ENCODE assay signal across 12 cellular contexts in the genomic region with DNA sequence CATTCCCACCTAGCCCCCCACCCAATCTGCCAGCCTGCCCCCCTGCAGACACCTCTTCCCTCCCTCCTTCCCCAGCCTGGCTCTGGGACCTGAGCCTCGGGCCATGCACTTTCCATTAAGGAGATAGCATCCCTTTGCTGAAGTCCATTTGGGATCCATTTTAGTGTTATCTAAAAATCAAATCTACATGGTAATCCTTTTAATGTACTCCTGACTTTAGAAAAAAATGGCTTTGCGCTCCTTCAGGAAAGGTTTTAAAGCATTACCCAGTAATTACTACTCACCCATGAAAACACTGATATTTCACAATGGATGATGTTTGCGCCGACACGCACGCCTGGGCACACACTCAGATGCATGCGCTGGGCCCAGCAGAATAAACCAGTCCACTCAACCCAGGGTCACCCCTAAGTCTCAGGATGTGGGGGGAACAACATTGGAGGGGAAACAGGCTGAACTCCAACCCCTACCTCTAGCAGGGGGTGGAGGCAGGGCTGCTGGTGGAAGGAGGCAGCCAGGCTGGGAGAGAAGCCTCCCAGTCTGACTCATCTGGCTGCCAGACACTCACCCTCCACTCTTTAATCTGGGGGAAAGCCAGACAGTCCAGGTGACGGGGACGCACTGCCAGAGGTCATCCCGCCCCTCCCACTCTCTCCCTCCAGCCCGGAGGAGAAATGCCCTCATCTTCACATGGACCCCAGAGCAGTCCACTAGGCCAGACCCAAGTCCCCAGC. TPM values are rescaled to one million over a fixed set of nuclear protein-coding genes. Genes with fewer than 3 reads are reported as not detected.
DNase-seq lines count a peak whose midpoint lies in the region; ATAC-seq, FAIRE-seq and TF ChIP-seq lines count a peak whose summit lies in the region.
"Had no signal": no experiment of that assay in that cellular context is flagged by ENCODE, and none has a peak within 500 bp of the region (broad histone marks: within the 10 kb centered on the region; RNA-seq: fewer than 3 reads in every experiment).

No MANE protein-coding gene starts in this region.

- H3K9me3 ChIP-seq in H9 (ENCODE audit: control insufficient read depth, low read depth, low read length), result no peaks in the 10 kb centered on the region

- H4K91ac ChIP-seq in H9 (ENCODE audit: insufficient read length, low read depth, low read length), result no peak overlapping the region

- no peak overlapping the region for H2BK120ac ChIP-seq in H9 (ENCODE audit: low read depth, low read length, poor library complexity, severe bottlenecking)

- no peak overlapping the region for H3K4me3 Mint-ChIP-seq in stimulated activated naive B cell treated with anti-CD40 and anti-IgM and Interleukin-4, amounts not matched to agents 10 μg/mL and 1 μg/mL and 100 μg/mL, for 72 hours
- no peak overlapping the region for H3K4me3 Mint-ChIP-seq in H9
- H3K4me3 Mint-ChIP-seq: central memory CD8-positive, alpha-beta T cell had no signal

- peak; percentile 92 for FAIRE-seq in islet of Langerhans (lab: Jason Lieb, UNC)
- FAIRE-seq: K562 had no signal

- no peak overlapping the region for H3K18ac ChIP-seq in H9 (ENCODE audit: insufficient read length, low read depth, low read length)

- ATAC-seq in SK-N-SH treated with all-trans-retinoic acid at 6 μM for 48 hours, result peak; percentile 85
- ATAC-seq in stimulated activated naive B cell treated with anti-CD40 and anti-IgM and Interleukin-4, amounts not matched to agents 10 μg/mL and 1 μg/mL and 100 μg/mL, for 72 hours (replicated peaks), result no peak
- ATAC-seq in GM21528 (IDR thresholded peaks at IDR 0.05; ENCODE audit: low FRiP score, unreplicated experiment), result no peak
- ATAC-seq: K562 had no signal

- H3K36me3 Mint-ChIP-seq in stimulated activated naive B cell treated with anti-CD40 and anti-IgM and Interleukin-4, amounts not matched to agents 10 μg/mL and 1 μg/mL and 100 μg/mL, for 72 hours, result no peaks in the 10 kb centered on the region
- H3K36me3 Mint-ChIP-seq in H9 (ENCODE audit: insufficient read depth in 1 of 3, low read depth in 3 of 3), result no peaks in the 10 kb centered on the region

- no peak for TF ChIP-seq CTCF in H9 (conservative IDR thresholded peaks at IDR 0.05)

- H2AK5ac ChIP-seq in H9 (ENCODE audit: insufficient read length, low read length), result no peak overlapping the region

- H3K4me1 ChIP-seq in H9 (ENCODE audit: insufficient read depth, low read length), result no peaks in the 10 kb centered on the region

- no peak overlapping the region for H2BK15ac ChIP-seq in H9 (ENCODE audit: low read depth, low read length)

- H3K4me1 Mint-ChIP-seq in stimulated activated naive B cell treated with anti-CD40 and anti-IgM and Interleukin-4, amounts not matched to agents 10 μg/mL and 1 μg/mL and 100 μg/mL, for 72 hours, result peaks cover 8 to 10% of the 10 kb centered on the region in 2 donors
- peaks cover 9 to 15% of the 10 kb centered on the region in 2 experiments for H3K4me1 Mint-ChIP-seq in H9

- no peaks in the 10 kb centered on the region for H3K79me2 ChIP-seq in H9 (ENCODE audit: insufficient read depth, low read length)

- no peaks in the 10 kb centered on the region for H3K9me3 Mint-ChIP-seq in stimulated activated naive B cell treated with anti-CD40 and anti-IgM and Interleukin-4, amounts not matched to agents 10 μg/mL and 1 μg/mL and 100 μg/mL, for 72 hours
- H3K9me3 Mint-ChIP-seq in H9, result no peaks in the 10 kb centered on the region
- H3K9me3 Mint-ChIP-seq: central memory CD8-positive, alpha-beta T cell had no signal

- H3K23me2 ChIP-seq in H9 (ENCODE audit: insufficient read length, low read depth, low read length, poor library complexity, severe bottlenecking), result no peaks in the 10 kb centered on the region

- H3K79me1 ChIP-seq in H9 (ENCODE audit: insufficient read depth, low read depth, low read length, poor library complexity, severe bottlenecking), result no peaks in the 10 kb centered on the region

- H2BK5ac ChIP-seq in H9 (ENCODE audit: insufficient read length, low read length), result no peak overlapping the region

- DNase-seq in A172 (ENCODE audit: low spot score) (peak; percentile 87), HK-2 (ENCODE audit: unreplicated experiment) (peak; percentile 50), GOT3 (lab: John Stamatoyannopoulos, UW) (no peak), H9 (no peak)
- DNase-seq in stimulated activated naive B cell treated with anti-CD40 and anti-IgM and Interleukin-4, amounts not matched to agents 10 μg/mL and 1 μg/mL and 100 μg/mL, for 72 hours, result no peak
- DNase-seq: activated CD8-positive, alpha-beta memory T cell treated with anti-CD3 and anti-CD28 coated beads, Interleukin-2, amount 50 U/mL, for 48 hours had no signal

- no peak overlapping the region for H2BK12ac ChIP-seq in H9 (ENCODE audit: insufficient read length, low read depth, low read length)

- H3T11ph ChIP-seq in H9 (ENCODE audit: low read length), result no peak overlapping the region

- no peak overlapping the region for H4K8ac ChIP-seq in H9 (replicated peaks; ENCODE audit: insufficient read length, low read depth, low read length)

- no peaks in the 10 kb centered on the region for H3K27me3 Mint-ChIP-seq in stimulated activated naive B cell treated with anti-CD40 and anti-IgM and Interleukin-4, amounts not matched to agents 10 μg/mL and 1 μg/mL and 100 μg/mL, for 72 hours
- H3K27me3 Mint-ChIP-seq in H9 (ENCODE audit: low read depth), result no peaks in the 10 kb centered on the region
- H3K27me3 Mint-ChIP-seq: central memory CD8-positive, alpha-beta T cell had no signal

- H2BK20ac ChIP-seq in H9 (ENCODE audit: low read depth, low read length, poor library complexity, severe bottlenecking), result no peak overlapping the region

- no peak overlapping the region; the same call in 1 of the 2 replicates for H3K14ac ChIP-seq in H9 (ENCODE audit: insufficient read depth, low read length)

- no peak overlapping the region for H3K9ac ChIP-seq in H9 (ENCODE audit: extremely low read depth, insufficient read length, low read length)

- no peaks in the 10 kb centered on the region for H3K27me3 ChIP-seq in H9 (ENCODE audit: insufficient read depth, low read length)

- no peak overlapping the region for H3K27ac Mint-ChIP-seq in stimulated activated naive B cell treated with anti-CD40 and anti-IgM and Interleukin-4, amounts not matched to agents 10 μg/mL and 1 μg/mL and 100 μg/mL, for 72 hours
- peak overlapping the region in 1 of 3 experiments; percentile 39; a peak in 2 of 7 replicates for H3K27ac Mint-ChIP-seq in H9

- no peak overlapping the region for H3K27ac ChIP-seq in H9 (ENCODE audit: insufficient read length, low read depth, low read length)

- H3K56ac ChIP-seq in H9 (ENCODE audit: insufficient read length, low read depth, low read length), result no peak overlapping the region

- H3K4ac ChIP-seq in H9 (ENCODE audit: low read depth, low read length), result no peak overlapping the region

- no peaks in the 10 kb centered on the region for H4K20me1 ChIP-seq in H9 (ENCODE audit: control insufficient read depth, insufficient read depth, insufficient read length)

- H3K23ac ChIP-seq in H9 (ENCODE audit: insufficient read length, low read depth, low read length), result no peak overlapping the region

- H3K4me2 ChIP-seq in H9 (ENCODE audit: insufficient read depth, insufficient read length, low read length), result no peak overlapping the region

- no peak overlapping the region for H4K5ac ChIP-seq in H9 (ENCODE audit: insufficient read length, low read depth, low read length)

- WGBS in H9 (ENCODE audit: extremely low coverage, insufficient read length, low lambda C conversion rate), result no CpG with 5 or more reads among the region's 11 CpGs

- H2AFZ ChIP-seq in H9 (ENCODE audit: low read length), result no peak overlapping the region

TF ChIP-seq in SK-N-SH treated with all-trans-retinoic acid at 6 μM for 48 hours, 23 proteins besides CTCF, POLR2A, EP300 and RAD21:
- TF ChIP-seq ZNF8 (CRISPR knock-in tag; IDR thresholded peaks at IDR 0.05) (0 out of 2 replicates have a peak, but pooled peaks have one; percentile 6), ISL1 (CRISPR knock-in tag; IDR thresholded peaks at IDR 0.05) (peak; percentile 69), BACH2 (CRISPR knock-in tag; IDR thresholded peaks at IDR 0.05; ENCODE audit: borderline replicate concordance) (0 out of 2 replicates have a peak, but pooled peaks have one; percentile 28), ZFP3 (CRISPR knock-in tag; IDR thresholded peaks at IDR 0.05) (no peak), ZNF565 (CRISPR knock-in tag; conservative IDR thresholded peaks at IDR 0.05; ENCODE audit: low read depth) (no peak), TCF4 (CRISPR knock-in tag; IDR thresholded peaks at IDR 0.05; ENCODE audit: borderline replicate concordance) (peak; percentile 50; the same call in 1 of the 2 replicates), ZC3H10 (CRISPR knock-in tag; IDR thresholded peaks at IDR 0.05) (no peak), ZNF70 (CRISPR knock-in tag; IDR thresholded peaks at IDR 0.05) (no peak), GLIS3 (CRISPR knock-in tag; IDR thresholded peaks at IDR 0.05) (peak; percentile 74; the same call in 1 of the 2 replicates), ARNTL (CRISPR knock-in tag; IDR thresholded peaks at IDR 0.05; ENCODE audit: borderline replicate concordance, low read depth) (no peak)
- TF ChIP-seq, protein P1, sequence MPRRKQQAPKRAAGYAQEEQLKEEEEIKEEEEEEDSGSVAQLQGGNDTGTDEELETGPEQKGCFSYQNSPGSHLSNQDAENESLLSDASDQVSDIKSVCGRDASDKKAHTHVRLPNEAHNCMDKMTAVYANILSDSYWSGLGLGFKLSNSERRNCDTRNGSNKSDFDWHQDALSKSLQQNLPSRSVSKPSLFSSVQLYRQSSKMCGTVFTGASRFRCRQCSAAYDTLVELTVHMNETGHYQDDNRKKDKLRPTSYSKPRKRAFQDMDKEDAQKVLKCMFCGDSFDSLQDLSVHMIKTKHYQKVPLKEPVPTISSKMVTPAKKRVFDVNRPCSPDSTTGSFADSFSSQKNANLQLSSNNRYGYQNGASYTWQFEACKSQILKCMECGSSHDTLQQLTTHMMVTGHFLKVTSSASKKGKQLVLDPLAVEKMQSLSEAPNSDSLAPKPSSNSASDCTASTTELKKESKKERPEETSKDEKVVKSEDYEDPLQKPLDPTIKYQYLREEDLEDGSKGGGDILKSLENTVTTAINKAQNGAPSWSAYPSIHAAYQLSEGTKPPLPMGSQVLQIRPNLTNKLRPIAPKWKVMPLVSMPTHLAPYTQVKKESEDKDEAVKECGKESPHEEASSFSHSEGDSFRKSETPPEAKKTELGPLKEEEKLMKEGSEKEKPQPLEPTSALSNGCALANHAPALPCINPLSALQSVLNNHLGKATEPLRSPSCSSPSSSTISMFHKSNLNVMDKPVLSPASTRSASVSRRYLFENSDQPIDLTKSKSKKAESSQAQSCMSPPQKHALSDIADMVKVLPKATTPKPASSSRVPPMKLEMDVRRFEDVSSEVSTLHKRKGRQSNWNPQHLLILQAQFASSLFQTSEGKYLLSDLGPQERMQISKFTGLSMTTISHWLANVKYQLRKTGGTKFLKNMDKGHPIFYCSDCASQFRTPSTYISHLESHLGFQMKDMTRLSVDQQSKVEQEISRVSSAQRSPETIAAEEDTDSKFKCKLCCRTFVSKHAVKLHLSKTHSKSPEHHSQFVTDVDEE (CRISPR knock-in tag; IDR thresholded peaks at IDR 0.05), result peak; percentile 82

RNA-seq across cellular contexts. Expression of a gene that starts 29.8 kb away (rescaled TPM):
- 0.22 and 1.7 TPM in 2 replicates for total RNA-seq in A172 (2014; rRNA removed; shearing (Covaris generic))
- 0.39 and 0.50 TPM in 2 replicates for total RNA-seq in H9 (2021)
- total RNA-seq: K562, mesenteric fat pad had no signal

Comparison
In these comparisons a context has a peak if more than half of its experiments do, and no peak if none do; other contexts are left out.
1. DNase-seq: peak in A172 (single experiment) and HK-2 (single experiment); none in GOT3 (single experiment), stimulated activated naive B cell treated with anti-CD40 and anti-IgM and Interleukin-4, amounts not matched to agents 10 μg/mL and 1 μg/mL and 100 μg/mL, for 72 hours (single experiment) and H9 (single experiment).